In genomic region chr21:33036430-33037162, GRCh38 we compare ENCODE assay signal across 10 cellular contexts. TPM values are rescaled to one million over a fixed set of nuclear protein-coding genes. Genes with fewer than 3 reads are reported as not detected.
DNase-seq lines count a peak whose midpoint lies in the region; ATAC-seq and TF ChIP-seq lines count a peak whose summit lies in the region.
"Had no signal": no experiment of that assay in that cellular context is flagged by ENCODE, and none has a peak within 500 bp of the region (broad histone marks: within the 10 kb centered on the region; RNA-seq: fewer than 3 reads in every experiment).

No MANE protein-coding gene starts in this region.

- H3K27ac Mint-ChIP-seq in CD8-positive, alpha-beta T cell: no peak overlapping the region
- peak overlapping the region; percentile 65 for H3K27ac Mint-ChIP-seq in activated CD4-positive, alpha-beta memory T cell treated with anti-CD3 and anti-CD28 coated beads, Interleukin-2, amount 10 ng/mL, durations not matched to agents 7 days and 5 days

- peaks cover 30% of the 10 kb centered on the region for H3K27me3 Mint-ChIP-seq in CD8-positive, alpha-beta T cell (ENCODE audit: low read depth)
- peaks cover 10% of the 10 kb centered on the region for H3K27me3 Mint-ChIP-seq in activated CD4-positive, alpha-beta memory T cell treated with anti-CD3 and anti-CD28 coated beads, Interleukin-2, amount 10 ng/mL, durations not matched to agents 7 days and 5 days

- peak overlapping the region; percentile 2 for H3K4me3 Mint-ChIP-seq in CD8-positive, alpha-beta T cell
- H3K4me3 Mint-ChIP-seq in activated CD4-positive, alpha-beta memory T cell treated with anti-CD3 and anti-CD28 coated beads, Interleukin-2, amount 10 ng/mL, durations not matched to agents 7 days and 5 days: no peak overlapping the region

- no peak for TF ChIP-seq CTCF in CD8-positive, alpha-beta T cell (IDR thresholded peaks at IDR 0.05)

- ATAC-seq in CD8-positive, alpha-beta T cell: peak; percentile 70
- no peak for ATAC-seq in HG03442 (IDR thresholded peaks at IDR 0.05; ENCODE audit: unreplicated experiment)
- ATAC-seq in HG03469 (IDR thresholded peaks at IDR 0.05; ENCODE audit: unreplicated experiment): no peak

- H3K36me3 ChIP-seq in CD8-positive, alpha-beta T cell (ENCODE audit: insufficient read depth, low read length): no peaks in the 10 kb centered on the region
- H3K36me3 ChIP-seq: cardiac muscle cell had no signal

- H3K4me1 Mint-ChIP-seq in CD8-positive, alpha-beta T cell (ENCODE audit: low read depth): peaks cover 10% of the 10 kb centered on the region
- peaks cover 17% of the 10 kb centered on the region for H3K4me1 Mint-ChIP-seq in activated CD4-positive, alpha-beta memory T cell treated with anti-CD3 and anti-CD28 coated beads, Interleukin-2, amount 10 ng/mL, durations not matched to agents 7 days and 5 days

- no peaks in the 10 kb centered on the region for H3K9me3 ChIP-seq in CD8-positive, alpha-beta T cell (ENCODE audit: low read length)

- intact Hi-C loops in CD8-positive, alpha-beta T cell (cut with DNase I, micrococcal nuclease): no loop called here
- intact Hi-C loops in posterior vena cava (cut with DNase I): no loop called here

- no peaks in the 10 kb centered on the region for H3K36me3 Mint-ChIP-seq in CD8-positive, alpha-beta T cell
- H3K36me3 Mint-ChIP-seq in activated CD4-positive, alpha-beta memory T cell treated with anti-CD3 and anti-CD28 coated beads, Interleukin-2, amount 10 ng/mL, durations not matched to agents 7 days and 5 days (ENCODE audit: low read depth): no peaks in the 10 kb centered on the region

- H3K4me3 ChIP-seq in CD8-positive, alpha-beta T cell (ENCODE audit: low read depth, low read length): no peak overlapping the region
- H3K4me3 ChIP-seq: cardiac muscle cell had no signal

- POLR2A ChIA-PET in CD8-positive, alpha-beta T cell (lab: Charles Lee): no interaction called here
- POLR2A ChIA-PET in activated CD4-positive, alpha-beta memory T cell treated with anti-CD3 and anti-CD28 coated beads, Interleukin-2, amount 10 ng/mL, durations not matched to agents 7 days and 5 days (lab: Charles Lee): no interaction called here

- CTCF ChIA-PET in CD8-positive, alpha-beta T cell (lab: Charles Lee): no interaction called here
- CTCF ChIA-PET in activated CD4-positive, alpha-beta memory T cell treated with anti-CD3 and anti-CD28 coated beads, Interleukin-2, amount 10 ng/mL, durations not matched to agents 7 days and 5 days (lab: Charles Lee): no interaction called here

- no peaks in the 10 kb centered on the region for H3K9me3 Mint-ChIP-seq in CD8-positive, alpha-beta T cell
- no peaks in the 10 kb centered on the region for H3K9me3 Mint-ChIP-seq in activated CD4-positive, alpha-beta memory T cell treated with anti-CD3 and anti-CD28 coated beads, Interleukin-2, amount 10 ng/mL, durations not matched to agents 7 days and 5 days

- no peak overlapping the region for H3K27ac ChIP-seq in CD8-positive, alpha-beta T cell (ENCODE audit: low read depth, low read length)
- H3K27ac ChIP-seq: cardiac muscle cell, parathyroid adenoma had no signal

- H3K4me1 ChIP-seq in CD8-positive, alpha-beta T cell (ENCODE audit: insufficient read depth, low read length): peaks cover 7% of the 10 kb centered on the region
- H3K4me1 ChIP-seq: parathyroid adenoma had no signal

- H3K27me3 ChIP-seq in CD8-positive, alpha-beta T cell (ENCODE audit: insufficient read depth, low read length): peaks cover 3% of the 10 kb centered on the region

- DNase-seq in CD8-positive, alpha-beta T cell: peak in 4 of 7 experiments; percentile 8 to 42 (median 28)
- DNase-seq in HS-27A (ENCODE audit: low read depth): peak; percentile 30
- peak; percentile 63 for DNase-seq in activated CD4-positive, alpha-beta memory T cell treated with anti-CD3 and anti-CD28 coated beads, Interleukin-2, amount 10 ng/mL, durations not matched to agents 7 days and 5 days
- peak; percentile 88 to 92 for DNase-seq in lung microvascular endothelial cell (ENCODE audit: low read depth in 2 of 2)
- no peak for DNase-seq in posterior vena cava (ENCODE audit: low spot score)
- DNase-seq in NCI-H510A treated with DMSO at 0.1 percent for 48 hours (lab: John Stamatoyannopoulos, UW): no peak

RNA-seq across cellular contexts. Expression of gene OLIG2, which starts 10.9 kb away (rescaled TPM):
- total RNA-seq in CD8-positive, alpha-beta T cell: not detected
- total RNA-seq in activated CD4-positive, alpha-beta memory T cell treated with anti-CD3 and anti-CD28 coated beads, Interleukin-2, amount 10 ng/mL, durations not matched to agents 7 days and 5 days: not detected
- total RNA-seq in lung microvascular endothelial cell (not detected in 2 replicates), posterior vena cava (not detected)

RNA-seq across cellular contexts. Expression of gene OLIG1, which starts 33.3 kb away (rescaled TPM):
- not detected for total RNA-seq in CD8-positive, alpha-beta T cell
- total RNA-seq in activated CD4-positive, alpha-beta memory T cell treated with anti-CD3 and anti-CD28 coated beads, Interleukin-2, amount 10 ng/mL, durations not matched to agents 7 days and 5 days: not detected
- total RNA-seq in lung microvascular endothelial cell (not detected in 2 replicates), posterior vena cava (not detected)
- total RNA-seq: cardiac muscle cell had no signal

Comparison
In these comparisons a context has a peak if more than half of its experiments do, and no peak if none do; other contexts are left out.
1. DNase-seq: peak in CD8-positive, alpha-beta T cell (4 of 7), HS-27A (single experiment), activated CD4-positive, alpha-beta memory T cell treated with anti-CD3 and anti-CD28 coated beads, Interleukin-2, amount 10 ng/mL, durations not matched to agents 7 days and 5 days (single experiment) and lung microvascular endothelial cell (2 of 2); none in posterior vena cava (single experiment) and NCI-H510A treated with DMSO at 0.1 percent for 48 hours (single experiment).